ENCODE assay signal across 8 cellular contexts in the genomic region with DNA sequence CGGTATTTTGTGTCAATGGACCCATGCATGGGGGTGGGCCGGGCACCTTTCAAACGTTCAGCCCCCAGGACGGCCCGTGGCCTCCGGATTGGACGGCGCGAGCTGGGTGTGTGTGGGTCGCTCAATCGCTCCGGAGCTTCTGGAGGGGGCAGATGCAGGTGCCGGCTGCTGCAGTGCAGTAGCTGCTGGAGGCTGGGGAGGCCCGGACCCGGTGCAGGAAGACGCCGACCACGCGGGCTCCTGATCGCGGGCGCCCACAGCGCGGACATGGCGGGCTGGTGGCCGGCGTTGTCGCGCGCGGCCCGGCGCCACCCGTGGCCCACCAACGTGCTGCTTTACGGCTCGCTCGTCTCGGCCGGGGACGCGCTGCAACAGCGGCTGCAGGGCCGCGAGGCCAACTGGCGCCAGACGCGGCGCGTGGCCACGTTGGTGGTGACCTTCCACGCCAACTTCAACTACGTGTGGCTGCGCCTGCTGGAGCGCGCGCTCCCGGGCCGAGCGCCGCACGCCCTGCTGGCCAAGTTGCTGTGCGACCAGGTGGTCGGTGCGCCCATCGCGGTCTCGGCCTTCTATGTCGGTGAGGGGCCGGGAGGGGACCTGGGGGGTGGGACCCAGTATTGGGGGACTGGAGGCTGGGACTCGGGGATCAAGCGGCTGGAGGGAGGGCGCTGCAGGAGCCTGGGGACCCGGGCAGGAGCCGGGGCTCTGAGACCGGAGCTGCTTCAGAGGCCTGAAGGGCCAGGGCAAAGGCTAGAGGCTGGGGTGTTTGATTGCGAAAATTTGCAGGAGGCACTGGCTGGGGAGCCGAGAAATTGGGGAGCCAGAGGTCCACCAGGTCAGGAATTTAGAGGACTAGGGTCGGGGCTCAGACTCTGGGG. TPM values are rescaled to one million over a fixed set of nuclear protein-coding genes. Genes with fewer than 3 reads are reported as not detected.
DNase-seq lines count a peak whose midpoint lies in the region; TF ChIP-seq lines count a peak whose summit lies in the region.
"Not testable (repeated sequence)": the region's sequence is repeated elsewhere in the genome, so short reads cannot be mapped to it uniquely, and the experiment has no call there.

Gene MPV17L, plus strand, starts transcription at position 124 of the 878 bp plus-strand sequence. Its CDS starts 144 bp downstream, at position 268.

- not testable (repeated sequence) for H3K27ac ChIP-seq in GM23248; iPS DF 6.9 (ENCODE audit: low read length); muscle layer of duodenum (ENCODE audit: low read length)
- H3K27ac ChIP-seq in spleen: peak within 1 kb of the TSS in 1 of 8 donors; percentile 3

- H3K9me3 Mint-ChIP-seq in activated T-cell treated with anti-CD3 and anti-CD28 coated beads, Interleukin-2, amount 50 U/mL, for 24 hours: not testable (repeated sequence)

- not testable (repeated sequence) for H3K4me1 Mint-ChIP-seq in activated T-cell treated with anti-CD3 and anti-CD28 coated beads, Interleukin-2, amount 50 U/mL, for 24 hours (ENCODE audit: low read depth)

- peak within 1 kb of the TSS; percentile 63 for H3K9ac ChIP-seq in GM23248

- intact Hi-C loops in spleen (cut with DNase I; ENCODE audit: low total_unique reads): not testable (repeated sequence)

- H3K27ac Mint-ChIP-seq in activated T-cell treated with anti-CD3 and anti-CD28 coated beads, Interleukin-2, amount 50 U/mL, for 24 hours: not testable (repeated sequence)

- peak within 1 kb of the TSS; percentile 44 for H3K4me3 Mint-ChIP-seq in activated T-cell treated with anti-CD3 and anti-CD28 coated beads, Interleukin-2, amount 50 U/mL, for 24 hours

- not testable (repeated sequence) for H3K4me1 ChIP-seq in GM23248 (ENCODE audit: insufficient read depth); iPS DF 6.9 (ENCODE audit: control insufficient read depth, insufficient read depth, low read length); muscle layer of duodenum (ENCODE audit: control insufficient read depth in 1 of 2, insufficient read depth in 2 of 2, low read length in 2 of 2)
- H3K4me1 ChIP-seq in spleen: peaks cover 0 to 12% (median 8%) of the 10 kb centered on the region in 6 donors

- peak; percentile 23 for DNase-seq in ACHN
- peak; percentile 61 for DNase-seq in GM23248
- DNase-seq in NCI-H2171 treated with DMSO at 0.1 percent for 48 hours (lab: John Stamatoyannopoulos, UW): peak; percentile 70
- DNase-seq in activated T-cell treated with anti-CD3 and anti-CD28 coated beads, Interleukin-2, amount 50 U/mL, for 24 hours: not testable (repeated sequence)
- peak; percentile 57 for DNase-seq in ecto neural progenitor cell (ENCODE audit: low spot score)
- peak; percentile 35 for DNase-seq in iPS DF 6.9 (ENCODE audit: low read depth, low spot score)
- peak; percentile 78 for DNase-seq in spleen

- TF ChIP-seq CTCF in spleen (IDR thresholded peaks at IDR 0.05 in 8 of 11, conservative IDR thresholded peaks at IDR 0.05 in 3 of 11): peak in 1 of 11 experiments; percentile 6

- H3K27me3 ChIP-seq in GM23248 (replicated peaks; ENCODE audit: insufficient read depth); iPS DF 6.9 (ENCODE audit: control insufficient read depth, insufficient read depth, low read length); muscle layer of duodenum (ENCODE audit: low read depth, low read length): not testable (repeated sequence)
- H3K27me3 ChIP-seq in spleen (replicated peaks in 1 of 7): peaks cover 0 to 26% (median 9%) of the 10 kb centered on the region in 7 donors

- peak within 1 kb of the TSS; percentile 88 for H2AFZ ChIP-seq in GM23248

- H3K36me3 Mint-ChIP-seq in activated T-cell treated with anti-CD3 and anti-CD28 coated beads, Interleukin-2, amount 50 U/mL, for 24 hours (ENCODE audit: low read depth): not testable (repeated sequence)

- peaks cover 60% of the 10 kb centered on the region for H3K27me3 Mint-ChIP-seq in activated T-cell treated with anti-CD3 and anti-CD28 coated beads, Interleukin-2, amount 50 U/mL, for 24 hours

- in situ Hi-C loops in ACHN (cut with HindIII; ENCODE audit: low pct_ligation_motif_present, low pct_unique_long_range_greater_than_20kb, low sequenced_read_pairs); GM23248 (cut with MboI): not testable (repeated sequence)

- not testable (repeated sequence) for H3K36me3 ChIP-seq in GM23248 (ENCODE audit: low read depth); iPS DF 6.9 (ENCODE audit: control insufficient read depth, insufficient read depth, low read length); muscle layer of duodenum (ENCODE audit: control insufficient read depth in 1 of 2, insufficient read depth in 2 of 2, low read length in 2 of 2); spleen

- H3K4me3 ChIP-seq in GM23248 (peak within 1 kb of the TSS; percentile 68), iPS DF 6.9 (ENCODE audit: low read length) (peak within 1 kb of the TSS; percentile 74), muscle layer of duodenum (ENCODE audit: low read depth in 1 of 2, low read length in 2 of 2) (peak within 1 kb of the TSS; percentile 26 to 81), spleen (peak within 1 kb of the TSS; percentile 34 to 73 (median 50))

- H3K9me2 ChIP-seq in GM23248 (ENCODE audit: insufficient read depth): not testable (repeated sequence)

- 6 to 8% methylated on average over 51 to 65 of the region's 79 CpGs for WGBS in GM23248 (ENCODE audit: low coverage in 1 of 2, low lambda C conversion rate in 2 of 2, missing lambda C conversion rate in 2 of 2), 2 experiments
- no CpG with 5 or more reads among the region's 79 CpGs for WGBS in iPS DF 6.9 (ENCODE audit: insufficient coverage, insufficient read length)
- 4 to 11% (median 6%) methylated on average over 47 to 79 of the region's 79 CpGs for WGBS in spleen, 5 donors

- H3K4me2 ChIP-seq in GM23248 (ENCODE audit: unreplicated experiment): peak within 1 kb of the TSS; percentile 77

- not testable (repeated sequence) for H3K79me2 ChIP-seq in GM23248 (ENCODE audit: insufficient read depth)

- TF ChIP-seq POLR2A in spleen (IDR thresholded peaks at IDR 0.05): not testable (repeated sequence)

- H3K9me3 ChIP-seq in GM23248 (ENCODE audit: low read depth); iPS DF 6.9 (ENCODE audit: control insufficient read depth, insufficient read depth, low read length); muscle layer of duodenum (ENCODE audit: control insufficient read depth in 1 of 2, low read length in 2 of 2); spleen: not testable (repeated sequence)

- H3F3A ChIP-seq in GM23248 (ENCODE audit: insufficient read depth): not testable (repeated sequence)

- not testable (repeated sequence) for H4K20me1 ChIP-seq in GM23248 (ENCODE audit: insufficient read depth)

RNA-seq across cellular contexts. Expression of gene MPV17L, which starts in this region (rescaled TPM):
- 0.54 and 2.8 TPM in 2 replicates for total RNA-seq in GM23248 (2014; rRNA removed; shearing (Covaris generic))
- polyA plus RNA-seq in GM23248 (2016; fragmentation: Nextera tagmentation; extraction: Ambion mirVana): 0.91 and 1.4 TPM in 2 replicates
- 1 to 10 TPM; 1.4 to 9.0 (median 5.8) TPM for total RNA-seq in spleen
- polyA plus RNA-seq in spleen: 1 to 10 TPM in 1 of 3 donors, under 1 TPM in 2; 0.79 to 2.5 (median 0.98) TPM
